ENCODE assay signal across 16 cellular contexts in the genomic region with DNA sequence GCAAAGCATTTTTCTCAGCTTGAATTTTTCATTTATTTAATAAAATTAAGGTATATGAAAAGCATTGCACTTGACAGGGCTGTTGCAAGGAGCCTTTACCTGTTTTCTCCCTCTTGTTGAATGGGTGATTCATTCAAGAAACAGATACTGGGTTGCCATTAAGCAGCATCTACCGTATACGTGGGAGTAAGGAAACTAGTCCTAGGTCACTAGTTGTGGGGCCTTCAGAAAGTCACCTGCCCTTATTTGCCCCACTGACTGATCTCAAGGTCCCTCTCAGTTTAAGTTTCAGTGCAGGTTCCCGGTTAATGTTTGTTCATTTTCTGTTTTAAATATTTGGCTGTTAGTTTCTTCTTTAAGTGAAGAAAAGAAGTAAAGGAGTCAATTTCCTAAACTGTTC. TPM values are rescaled to one million over a fixed set of nuclear protein-coding genes. Genes with fewer than 3 reads are reported as not detected.
A peak's percentile ranks its signal among the peaks of the same experiment; 100 is the strongest.
DNase-seq lines count a peak whose midpoint lies in the region; ATAC-seq, FAIRE-seq and TF ChIP-seq lines count a peak whose summit lies in the region.
"Had no signal": no experiment of that assay in that cellular context is flagged by ENCODE, and none has a peak within 500 bp of the region (broad histone marks: within the 10 kb centered on the region; RNA-seq: fewer than 3 reads in every experiment).

No MANE protein-coding gene starts in this region.

- 82 to 97% (median 90%) methylated on average over 3 of the region's 3 CpGs for WGBS in psoas muscle, 3 donors
- WGBS in heart right ventricle, 2 donors = 85 to 97% methylated on average over 3 of the region's 3 CpGs
- WGBS in neuronal stem cell (ENCODE audit: extremely low coverage in 2 of 2, insufficient read length in 2 of 2, insufficient replicate concordance in 1 of 2), 2 donors = no CpG with 5 or more reads among the region's 3 CpGs

- TF ChIP-seq CTCF in psoas muscle (IDR thresholded peaks at IDR 0.05) (no peak), heart right ventricle (IDR thresholded peaks at IDR 0.05) (no peak), vagina (IDR thresholded peaks at IDR 0.05) (no peak)

- no peak overlapping the region for H2BK15ac ChIP-seq in neuronal stem cell (ENCODE audit: low read length)

- H2AFZ ChIP-seq in neuronal stem cell (ENCODE audit: low read length) = no peak overlapping the region

- H3K9me3 ChIP-seq in psoas muscle = peaks cover 4% of the 10 kb centered on the region
- H3K9me3 ChIP-seq in heart right ventricle = peaks cover 0 to 22% (median 0%) of the 10 kb centered on the region in 11 donors
- H3K9me3 ChIP-seq in neuronal stem cell (replicated peaks in 1 of 2; ENCODE audit: control insufficient read depth in 2 of 2, insufficient read depth in 1 of 2, low read depth in 1 of 2, low read length in 2 of 2) = no peaks in the 10 kb centered on the region
- H3K9me3 ChIP-seq in vagina = no peaks in the 10 kb centered on the region

- H3K9ac ChIP-seq in neuronal stem cell (ENCODE audit: low read depth, low read length, poor library complexity) = no peak overlapping the region

- intact Hi-C loops in psoas muscle (cut with DNase I) = no loop called here
- intact Hi-C loops in heart right ventricle (cut with DNase I) = loop anchor here in 4 of 10 donors (5.0 to 10.0 kb wide), 3 partner anchors 771 to 781 kb away; partner anchors contain the start of gene TRPC5OS (in 1 of the 4)
- intact Hi-C loops in vagina (cut with DNase I) = no loop called here

- no peak overlapping the region for H4K8ac ChIP-seq in neuronal stem cell (ENCODE audit: low read depth, low read length)

- TF ChIP-seq POLR2A in vagina (IDR thresholded peaks at IDR 0.05) = no peak

- H3K27ac ChIP-seq in psoas muscle = no peak overlapping the region
- no peak overlapping the region for H3K27ac ChIP-seq in heart right ventricle
- no peak overlapping the region for H3K27ac ChIP-seq in neuronal stem cell (replicated peaks; ENCODE audit: low read length)
- H3K27ac ChIP-seq in vagina = no peak overlapping the region
- H3K27ac ChIP-seq: heart left ventricle had no signal

- DNase-seq in GM18507 (ENCODE audit: extremely low spot score, insufficient read length, low read depth) (no peak), psoas muscle (no peak), heart right ventricle (no peak), neuronal stem cell (ENCODE audit: low spot score) (no peak), vagina (ENCODE audit: extremely low spot score in 2 of 2) (no peak)
- DNase-seq: activated CD4-positive, alpha-beta T cell treated with anti-CD3 and anti-CD28 coated beads, Interleukin-2, amount 50 U/mL, for 48 hours; aorta; heart left ventricle; NCI-H1417; stimulated activated CD4-positive, alpha-beta T cell treated with anti-CD3 and anti-CD28 coated beads, Interleukin-1b, Interleukin-23, amount 100 ng/mL, for 48 hours had no signal

- no peak overlapping the region for H3K14ac ChIP-seq in neuronal stem cell (ENCODE audit: low read length)

- no peak overlapping the region for H3K4ac ChIP-seq in neuronal stem cell (ENCODE audit: low read length)

- ATAC-seq in GM19397 (IDR thresholded peaks at IDR 0.05; ENCODE audit: unreplicated experiment) (peak; percentile 35), HG02759 (IDR thresholded peaks at IDR 0.05; ENCODE audit: unreplicated experiment) (peak; percentile 61), HG03460 (IDR thresholded peaks at IDR 0.05; ENCODE audit: unreplicated experiment) (peak; percentile 55), psoas muscle (no peak), heart right ventricle (no peak)
- ATAC-seq: heart left ventricle had no signal

- H3K27me3 ChIP-seq in psoas muscle (ENCODE audit: insufficient read depth in 3 of 3, low read length in 2 of 3) (no peaks in the 10 kb centered on the region), heart right ventricle (peaks cover 0 to under 1% (median 0%) of the 10 kb centered on the region in 7 donors), neuronal stem cell (ENCODE audit: control insufficient read depth in 3 of 3, insufficient read depth in 3 of 3, low read depth in 1 of 3, low read length in 3 of 3) (no peaks in the 10 kb centered on the region), vagina (no peaks in the 10 kb centered on the region)

- no peak overlapping the region for H2BK12ac ChIP-seq in neuronal stem cell (ENCODE audit: low read length)

- H3K79me1 ChIP-seq in neuronal stem cell (ENCODE audit: low read depth, low read length) = no peaks in the 10 kb centered on the region

- no peak overlapping the region for H3K18ac ChIP-seq in neuronal stem cell (ENCODE audit: low read length)

- H2BK120ac ChIP-seq in neuronal stem cell (ENCODE audit: low read depth, low read length) = no peak overlapping the region

- no peaks in the 10 kb centered on the region for H3K4me1 ChIP-seq in psoas muscle
- H3K4me1 ChIP-seq in heart right ventricle = no peaks in the 10 kb centered on the region
- no peaks in the 10 kb centered on the region for H3K4me1 ChIP-seq in neuronal stem cell (ENCODE audit: control insufficient read depth in 2 of 2, insufficient read depth in 1 of 2, low read depth in 1 of 2, low read length in 2 of 2)
- H3K4me1 ChIP-seq in vagina = no peaks in the 10 kb centered on the region
- H3K4me1 ChIP-seq: heart left ventricle had no signal

- no peak overlapping the region for H4K91ac ChIP-seq in neuronal stem cell (ENCODE audit: low read depth, low read length, poor library complexity)

- H3K4me2 ChIP-seq in neuronal stem cell (ENCODE audit: insufficient read depth, low read length, poor library complexity, severe bottlenecking) = no peak overlapping the region

- FAIRE-seq in GM18507 (lab: Jason Lieb, UNC) = peak; percentile 97

- H3K4me3 ChIP-seq in psoas muscle (no peak overlapping the region), heart right ventricle (no peak overlapping the region), neuronal stem cell (ENCODE audit: low read length in 2 of 2) (no peak overlapping the region), vagina (no peak overlapping the region)
- H3K4me3 ChIP-seq: heart left ventricle had no signal

- H2BK5ac ChIP-seq in neuronal stem cell (ENCODE audit: low read length) = no peak overlapping the region

- no peak overlapping the region for H3K23ac ChIP-seq in neuronal stem cell (ENCODE audit: low read depth, low read length, poor library complexity)

- H2AK5ac ChIP-seq in neuronal stem cell (ENCODE audit: low read depth, low read length) = no peak overlapping the region

- H3K36me3 ChIP-seq in psoas muscle (ENCODE audit: insufficient read depth in 1 of 2, low read depth in 1 of 2) (no peaks in the 10 kb centered on the region), heart right ventricle (no peaks in the 10 kb centered on the region), neuronal stem cell (replicated peaks in 1 of 2; ENCODE audit: control insufficient read depth in 2 of 2, insufficient read depth in 2 of 2, low read length in 2 of 2) (no peaks in the 10 kb centered on the region), vagina (no peaks in the 10 kb centered on the region)
- H3K36me3 ChIP-seq: heart left ventricle had no signal

RNA-seq across cellular contexts. Expression of gene LHFPL1, which starts 34.0 kb away (rescaled TPM):
- total RNA-seq in psoas muscle = under 1 TPM in 3 of 4 donors, not detected in 1; 0.21 to 0.92 (median 0.30) TPM
- under 1 TPM; 0.12 to 0.21 (median 0.13) TPM for polyA plus RNA-seq in psoas muscle
- under 1 TPM in 6 of 10 donors, not detected in 4; 0.14 to 0.81 (median 0.30) TPM for total RNA-seq in heart right ventricle
- under 1 TPM; 0.04 to 0.29 TPM for polyA plus RNA-seq in heart right ventricle
- polyA plus RNA-seq in neuronal stem cell (2013, experiment 1 of 2) = 0.38 TPM
- polyA plus RNA-seq in neuronal stem cell (2013, experiment 2 of 2) = 0.44 TPM
- not detected for total RNA-seq in vagina
- total RNA-seq: liver, osteoblast, subcutaneous adipose tissue had no signal
- polyA plus RNA-seq: liver had no signal

Comparison
In these comparisons a context has a peak if more than half of its experiments do, and no peak if none do; other contexts are left out.
1. ATAC-seq: peak in GM19397 (single experiment), HG02759 (single experiment) and HG03460 (single experiment); none in psoas muscle (0 of 4) and heart right ventricle (0 of 8).